Comparison of ENCODE assay signal across 12 cellular contexts in the genomic region with DNA sequence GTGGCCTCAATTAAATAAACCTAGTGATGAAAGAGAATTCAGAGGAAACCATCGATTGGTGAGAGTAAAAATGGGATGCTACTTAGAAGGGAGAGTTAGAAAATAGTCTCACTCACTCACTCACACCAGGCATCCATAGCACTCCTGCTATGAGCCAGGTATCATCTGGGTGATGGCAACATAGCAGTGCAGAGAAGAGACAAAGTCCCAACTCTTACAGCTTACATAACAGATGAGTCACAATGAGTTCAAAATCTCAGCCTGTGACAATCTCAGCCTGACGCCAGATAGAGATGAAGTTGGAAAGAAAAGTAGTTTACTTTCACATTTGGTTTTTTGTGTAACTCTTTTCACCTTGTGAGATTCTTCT. TPM values are rescaled to one million over a fixed set of nuclear protein-coding genes. Genes with fewer than 3 reads are reported as not detected.
DNase-seq lines count a peak whose midpoint lies in the region; ATAC-seq, FAIRE-seq and TF ChIP-seq lines count a peak whose summit lies in the region.
"Had no signal": no experiment of that assay in that cellular context is flagged by ENCODE, and none has a peak within 500 bp of the region (broad histone marks: within the 10 kb centered on the region; RNA-seq: fewer than 3 reads in every experiment).

No MANE protein-coding gene starts in this region.

- no peak overlapping the region for H3K27ac Mint-ChIP-seq in astrocyte (ENCODE audit: unreplicated experiment)

- H3K4me3 ChIP-seq in astrocyte (ENCODE audit: insufficient read depth, low read depth, low read length) = no peak overlapping the region
- H3K4me3 ChIP-seq in left lung = no peak overlapping the region
- H3K4me3 ChIP-seq in aorta (ENCODE audit: low read length in 2 of 2) = no peak overlapping the region
- H3K4me3 ChIP-seq: lung, SK-N-MC, skin epidermis had no signal

- H3K9me3 ChIP-seq in astrocyte (ENCODE audit: insufficient read depth, low read depth, low read length) = no peaks in the 10 kb centered on the region
- H3K9me3 ChIP-seq in left lung = no peaks in the 10 kb centered on the region
- H3K9me3 ChIP-seq in aorta (ENCODE audit: control insufficient read depth, low read length) = no peaks in the 10 kb centered on the region

- H3K36me3 ChIP-seq in astrocyte (ENCODE audit: insufficient read depth, low read length) = no peaks in the 10 kb centered on the region
- no peaks in the 10 kb centered on the region for H3K36me3 ChIP-seq in left lung
- H3K36me3 ChIP-seq in aorta (ENCODE audit: control insufficient read depth in 1 of 2, insufficient read depth in 2 of 2, low read length in 1 of 2) = no peaks in the 10 kb centered on the region

- H3K4me1 ChIP-seq in astrocyte (ENCODE audit: insufficient read depth, low read length) = peaks cover 10% of the 10 kb centered on the region
- H3K4me1 ChIP-seq in left lung = peaks cover 11 to 21% of the 10 kb centered on the region in 2 donors
- H3K4me1 ChIP-seq in aorta (ENCODE audit: control insufficient read depth in 1 of 2, insufficient read depth in 2 of 2, low read length in 2 of 2) = no peaks in the 10 kb centered on the region

- intact Hi-C loops in Right ventricle myocardium superior (cut with DNase I) = no loop called here
- intact Hi-C loops in cardiac septum (cut with DNase I) = no loop called here
- intact Hi-C loops in left lung (cut with DNase I) = no loop called here
- intact Hi-C loops in aorta (cut with DNase I) = no loop called here

- H3K79me2 ChIP-seq in astrocyte (ENCODE audit: insufficient read depth, low read length) = no peaks in the 10 kb centered on the region

- 77 to 78% methylated on average over 2 of the region's 2 CpGs for WGBS in aorta, 2 donors

- FAIRE-seq in astrocyte (lab: Jason Lieb, UNC) = peak; percentile 9

- H3K9me3 Mint-ChIP-seq in astrocyte (ENCODE audit: unreplicated experiment) = no peaks in the 10 kb centered on the region

- H3K27ac ChIP-seq in astrocyte (ENCODE audit: low read depth, low read length) (no peak overlapping the region), left lung (no peak overlapping the region), aorta (ENCODE audit: low read depth in 1 of 2, low read length in 2 of 2) (no peak overlapping the region)
- H3K27ac ChIP-seq: epithelial cell of prostate, SK-N-MC, skin epidermis had no signal

- H3K27me3 ChIP-seq in astrocyte (ENCODE audit: insufficient read depth, low read length) (peaks cover 28% of the 10 kb centered on the region), left lung (no peaks in the 10 kb centered on the region), aorta (ENCODE audit: control insufficient read depth in 1 of 2, insufficient read depth in 2 of 2, low read length in 1 of 2) (no peaks in the 10 kb centered on the region)

- TF ChIP-seq CTCF in astrocyte (IDR thresholded peaks at IDR 0.05; ENCODE audit: insufficient read depth, low read depth, low read length) = no peak
- TF ChIP-seq CTCF in left lung (IDR thresholded peaks at IDR 0.05) = no peak

- no peak overlapping the region for H3K9ac ChIP-seq in astrocyte (ENCODE audit: low read length)

- H3K27me3 Mint-ChIP-seq in astrocyte (ENCODE audit: low read depth, unreplicated experiment) = peaks cover 19% of the 10 kb centered on the region

- H4K20me1 ChIP-seq in astrocyte (ENCODE audit: insufficient read depth, low read length) = no peaks in the 10 kb centered on the region

- ATAC-seq in Right ventricle myocardium superior (ENCODE audit: poor library complexity) = peak; percentile 86
- ATAC-seq in left lung = peak; percentile 61
- peak; percentile 24 for ATAC-seq in aorta (ENCODE audit: low FRiP score)
- ATAC-seq in HG02588 (IDR thresholded peaks at IDR 0.05; ENCODE audit: unreplicated experiment) = no peak

- no peak overlapping the region for H2AFZ ChIP-seq in astrocyte (ENCODE audit: low read depth, low read length)

- DNase-seq in Right ventricle myocardium superior (no peak), cardiac septum (ENCODE audit: low spot score) (no peak), astrocyte (ENCODE audit: low read depth) (peak; percentile 49), left lung (no peak), aorta (no peak), ecto neural progenitor cell (ENCODE audit: low spot score) (no peak)
- DNase-seq in activated effector memory CD4-positive, alpha-beta T cell treated with Interleukin-2 at 50 U/mL for 16 hours = no peak

- peak overlapping the region; percentile 12 for H3K4me2 ChIP-seq in astrocyte (ENCODE audit: low read length)

- H3K4me3 Mint-ChIP-seq in astrocyte (ENCODE audit: unreplicated experiment) = no peak overlapping the region

- peaks cover 8% of the 10 kb centered on the region for H3K36me3 Mint-ChIP-seq in astrocyte (ENCODE audit: low read depth, unreplicated experiment)

- peaks cover 14% of the 10 kb centered on the region for H3K4me1 Mint-ChIP-seq in astrocyte (ENCODE audit: low read depth, unreplicated experiment)

RNA-seq across cellular contexts. Expression of a gene that starts 55.4 kb away (rescaled TPM):
- total RNA-seq in Right ventricle myocardium superior (10.4 TPM), cardiac septum (13.5 TPM), astrocyte (20.2 and 23.1 TPM in 2 replicates), left lung (10 to 100 TPM; 23.7 to 29.8 TPM), aorta (10 to 100 TPM; 36.6 to 56.1 TPM)
- 10 to 100 TPM in 1 of 2 donors, 1 to 10 TPM in 1; 4.0 to 59.2 TPM for polyA plus RNA-seq in aorta
